In the genomic region with DNA sequence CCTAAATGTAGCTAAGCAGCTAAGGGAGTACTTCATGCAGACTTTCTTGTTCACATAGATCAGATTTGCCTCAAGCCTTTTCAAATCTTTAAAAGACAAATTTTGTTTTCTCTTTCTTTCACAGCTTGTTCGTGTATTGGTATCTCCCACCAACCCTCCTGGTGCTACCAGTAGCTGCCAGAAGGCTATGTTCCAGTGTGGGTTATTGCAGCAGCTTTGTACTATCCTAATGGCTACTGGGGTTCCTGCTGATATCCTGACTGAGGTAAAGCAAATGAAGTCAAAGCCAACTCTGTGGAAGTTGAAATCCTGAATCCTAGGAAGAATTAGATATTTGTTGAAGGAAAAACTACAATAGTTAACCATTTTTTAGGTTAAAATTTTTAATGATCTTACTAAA, we compare ENCODE assay signal across 37 cellular contexts.
DNase-seq lines count a peak whose midpoint lies in the region; ATAC-seq, FAIRE-seq and TF ChIP-seq lines count a peak whose summit lies in the region.
"Had no signal": no experiment of that assay in that cellular context is flagged by ENCODE, and none has a peak within 500 bp of the region (broad histone marks: within the 10 kb centered on the region; RNA-seq: fewer than 3 reads in every experiment).

No MANE protein-coding gene starts in this region.

- H3K27ac Mint-ChIP-seq in chondrocyte (ENCODE audit: unreplicated experiment), result peak overlapping the region; percentile 41
- H3K27ac Mint-ChIP-seq: activated CD4-positive, alpha-beta T cell treated with anti-CD3 and anti-CD28 coated beads for 36 hours; activated CD8-positive, alpha-beta T cell treated with anti-CD3 and anti-CD28 coated beads for 36 hours; activated naive CD4-positive, alpha-beta T cell treated with anti-CD3 and anti-CD28 coated beads, Interleukin-2, amount 10 ng/mL, durations not matched to agents 7 days and 5 days; activated T-helper 17 cell treated with anti-CD3 and anti-CD28 coated beads, Interleukin-2, amount 50 U/mL, for 72 hours; brain; mesothelial cell of epicardium had no signal

- TF ChIP-seq CTCF in chondrocyte (IDR thresholded peaks at IDR 0.05), result no peak

- H3K27me3 Mint-ChIP-seq in chondrocyte (ENCODE audit: low read depth), result no peaks in the 10 kb centered on the region
- H3K27me3 Mint-ChIP-seq: activated CD4-positive, alpha-beta T cell treated with anti-CD3 and anti-CD28 coated beads for 36 hours; activated CD8-positive, alpha-beta T cell treated with anti-CD3 and anti-CD28 coated beads for 36 hours; activated naive CD4-positive, alpha-beta T cell treated with anti-CD3 and anti-CD28 coated beads, Interleukin-2, amount 10 ng/mL, durations not matched to agents 7 days and 5 days; activated T-helper 17 cell treated with anti-CD3 and anti-CD28 coated beads, Interleukin-2, amount 50 U/mL, for 72 hours; brain had no signal

- no peak overlapping the region for H3K4me3 ChIP-seq in urinary bladder (ENCODE audit: low read depth, low read length)
- H3K4me3 ChIP-seq: dorsolateral prefrontal cortex, esophagus squamous epithelium, prostate gland, sigmoid colon, SJCRH30, transverse colon had no signal

- peak; percentile 7 for ATAC-seq in HG02981 (IDR thresholded peaks at IDR 0.05; ENCODE audit: unreplicated experiment)
- ATAC-seq in HG03521 (IDR thresholded peaks at IDR 0.05; ENCODE audit: unreplicated experiment), result no peak
- ATAC-seq: activated CD4-positive, alpha-beta T cell treated with anti-CD3 and anti-CD28 coated beads for 36 hours; activated CD8-positive, alpha-beta T cell treated with anti-CD3 and anti-CD28 coated beads for 36 hours; activated T-helper 17 cell treated with anti-CD3 and anti-CD28 coated beads, Interleukin-2, amount 50 U/mL, for 72 hours; foreskin keratinocyte; HCT116; HepG2 had no signal

- peaks cover 25% of the 10 kb centered on the region for H3K36me3 Mint-ChIP-seq in chondrocyte (ENCODE audit: low read depth)

- no peak overlapping the region for H3K4me3 Mint-ChIP-seq in chondrocyte (ENCODE audit: unreplicated experiment)
- H3K4me3 Mint-ChIP-seq: activated CD4-positive, alpha-beta T cell treated with anti-CD3 and anti-CD28 coated beads for 36 hours; activated CD8-positive, alpha-beta T cell treated with anti-CD3 and anti-CD28 coated beads for 36 hours; activated naive CD4-positive, alpha-beta T cell treated with anti-CD3 and anti-CD28 coated beads, Interleukin-2, amount 10 ng/mL, durations not matched to agents 7 days and 5 days; activated T-helper 17 cell treated with anti-CD3 and anti-CD28 coated beads, Interleukin-2, amount 50 U/mL, for 72 hours; brain; mesothelial cell of epicardium had no signal

- H3K36me3 ChIP-seq in urinary bladder (ENCODE audit: insufficient read depth), result no peaks in the 10 kb centered on the region
- H3K36me3 ChIP-seq: prostate gland had no signal

- FAIRE-seq in GM19239 (lab: Jason Lieb, UNC), result peak; percentile 74
- FAIRE-seq: endometrium, HepG2, keratinocyte had no signal

- peak overlapping the region; percentile 1 for H3K27ac ChIP-seq in urinary bladder (ENCODE audit: low read depth)
- H3K27ac ChIP-seq: C4-2B, dorsolateral prefrontal cortex, esophagus squamous epithelium, foreskin keratinocyte, prostate gland, sigmoid colon, SJCRH30, transverse colon, VCaP had no signal

- no peak for DNase-seq in GM19239 (ENCODE audit: insufficient read length, low spot score)
- no peak for DNase-seq in chondrocyte (ENCODE audit: low spot score)
- no peak for DNase-seq in ureter (ENCODE audit: low spot score)
- DNase-seq in NOMO-1 treated with dmso at 0.1 percent for 144 hours (lab: John Stamatoyannopoulos, UW; ENCODE audit: unreplicated experiment), result no peak
- DNase-seq: activated CD4-positive, alpha-beta T cell treated with anti-CD3 and anti-CD28 coated beads for 36 hours; activated CD8-positive, alpha-beta T cell treated with anti-CD3 and anti-CD28 coated beads for 36 hours; activated naive CD4-positive, alpha-beta T cell treated with anti-CD3 and anti-CD28 coated beads, Interleukin-2, amount 10 ng/mL, durations not matched to agents 7 days and 5 days; amniotic stem cell; DMS79; dorsolateral prefrontal cortex; esophagus squamous epithelium; foreskin keratinocyte; head of caudate nucleus; NCI-H146; NCI-H2107; NCI-H446; NCI-H82; RPMI8226; sigmoid colon; SJCRH30; stimulated activated CD4-positive, alpha-beta T cell treated with anti-CD3 and anti-CD28 coated beads, Interleukin-4, amount 100 ng/mL, for 24 hours; SW 1271; T-helper 9 cell; transverse colon had no signal

- no peaks in the 10 kb centered on the region for H3K4me1 ChIP-seq in urinary bladder (ENCODE audit: insufficient read depth)
- H3K4me1 ChIP-seq: esophagus squamous epithelium, foreskin keratinocyte, prostate gland, sigmoid colon, SJCRH30, transverse colon had no signal

- 71% methylated on average over 1 of the region's 1 CpG for WGBS in urinary bladder

- H3K9me3 Mint-ChIP-seq in chondrocyte (ENCODE audit: low read depth), result no peaks in the 10 kb centered on the region
- H3K9me3 Mint-ChIP-seq: activated CD8-positive, alpha-beta T cell treated with anti-CD3 and anti-CD28 coated beads for 36 hours; activated naive CD4-positive, alpha-beta T cell treated with anti-CD3 and anti-CD28 coated beads, Interleukin-2, amount 10 ng/mL, durations not matched to agents 7 days and 5 days; activated T-helper 17 cell treated with anti-CD3 and anti-CD28 coated beads, Interleukin-2, amount 50 U/mL, for 72 hours; brain; mesothelial cell of epicardium had no signal

- H3K4me1 Mint-ChIP-seq in chondrocyte (ENCODE audit: low read depth), result peaks cover 2% of the 10 kb centered on the region
- H3K4me1 Mint-ChIP-seq: activated CD4-positive, alpha-beta T cell treated with anti-CD3 and anti-CD28 coated beads for 36 hours; activated naive CD4-positive, alpha-beta T cell treated with anti-CD3 and anti-CD28 coated beads, Interleukin-2, amount 10 ng/mL, durations not matched to agents 7 days and 5 days; activated T-helper 17 cell treated with anti-CD3 and anti-CD28 coated beads, Interleukin-2, amount 50 U/mL, for 72 hours; brain; mesothelial cell of epicardium had no signal
